26 cellular contexts compared by ENCODE assay signal in genomic region chr3:102904629-102905028, GRCh38.
DNase-seq lines count a peak whose midpoint lies in the region; ATAC-seq, FAIRE-seq and TF ChIP-seq lines count a peak whose summit lies in the region.
"Had no signal": no experiment of that assay in that cellular context is flagged by ENCODE, and none has a peak within 500 bp of the region (broad histone marks: within the 10 kb centered on the region; RNA-seq: fewer than 3 reads in every experiment).

No MANE protein-coding gene starts in this region.

- no peak overlapping the region for H3K9ac ChIP-seq in kidney (ENCODE audit: low read length in 2 of 2)
- H3K9ac ChIP-seq: BLaER1 treated with 17β-estradiol and CSF1 and Interleukin-3, amounts not matched to agents 10 nM and 100 nM had no signal

- H3K27ac ChIP-seq in kidney (ENCODE audit: low read depth in 2 of 2, low read length in 2 of 2) (no peak overlapping the region), spleen (no peak overlapping the region)
- H3K27ac ChIP-seq: A549; BLaER1 treated with 17β-estradiol and CSF1 and Interleukin-3, amounts not matched to agents 10 nM and 100 nM had no signal

- WGBS in spleen, 5 donors, result 76 to 89% (median 86%) methylated on average over 11 of the region's 11 CpGs

- H3K4me1 Mint-ChIP-seq in activated naive CD8-positive, alpha-beta T cell treated with anti-CD3 and anti-CD28 coated beads for 36 hours, result no peaks in the 10 kb centered on the region
- H3K4me1 Mint-ChIP-seq in activated naive CD8-positive, alpha-beta T cell treated with anti-CD3 and anti-CD28 coated beads, Interleukin-2, amount 50 U/mL, for 24 hours, result no peaks in the 10 kb centered on the region
- H3K4me1 Mint-ChIP-seq: CD4-positive, alpha-beta memory T cell had no signal

- no peak for FAIRE-seq in kidney (lab: Jason Lieb, UNC)
- FAIRE-seq: A549, GM12891, GM18507, H54 had no signal

- TF ChIP-seq CTCF in kidney (IDR thresholded peaks at IDR 0.05; ENCODE audit: borderline replicate concordance, extremely low read depth, insufficient read depth), result no peak
- TF ChIP-seq CTCF in spleen (IDR thresholded peaks at IDR 0.05 in 8 of 11, conservative IDR thresholded peaks at IDR 0.05 in 3 of 11), result no peak

- H3K27me3 Mint-ChIP-seq in activated naive CD8-positive, alpha-beta T cell treated with anti-CD3 and anti-CD28 coated beads for 36 hours, result no peaks in the 10 kb centered on the region
- H3K27me3 Mint-ChIP-seq in activated naive CD8-positive, alpha-beta T cell treated with anti-CD3 and anti-CD28 coated beads, Interleukin-2, amount 50 U/mL, for 24 hours, result no peaks in the 10 kb centered on the region
- H3K27me3 Mint-ChIP-seq: CD4-positive, alpha-beta memory T cell had no signal

- no peak for TF ChIP-seq POLR2A in spleen (IDR thresholded peaks at IDR 0.05)

- no peaks in the 10 kb centered on the region for H3K27me3 ChIP-seq in spleen (replicated peaks in 1 of 7)
- H3K27me3 ChIP-seq: BE2C; BLaER1 treated with 17β-estradiol and CSF1 and Interleukin-3, amounts not matched to agents 10 nM and 100 nM had no signal

- no peaks in the 10 kb centered on the region for H3K36me3 Mint-ChIP-seq in activated naive CD8-positive, alpha-beta T cell treated with anti-CD3 and anti-CD28 coated beads for 36 hours
- no peaks in the 10 kb centered on the region for H3K36me3 Mint-ChIP-seq in activated naive CD8-positive, alpha-beta T cell treated with anti-CD3 and anti-CD28 coated beads, Interleukin-2, amount 50 U/mL, for 24 hours (ENCODE audit: low read depth)
- H3K36me3 Mint-ChIP-seq: CD4-positive, alpha-beta memory T cell had no signal

- no peaks in the 10 kb centered on the region for H3K36me3 ChIP-seq in kidney (ENCODE audit: control insufficient read depth in 1 of 2, insufficient read depth in 2 of 2, low read length in 2 of 2)
- H3K36me3 ChIP-seq in spleen, result no peaks in the 10 kb centered on the region
- H3K36me3 ChIP-seq: BE2C; BLaER1 treated with 17β-estradiol and CSF1 and Interleukin-3, amounts not matched to agents 10 nM and 100 nM; HAP-1 had no signal

- H3K4me1 ChIP-seq in kidney (ENCODE audit: control insufficient read depth in 1 of 2, insufficient read depth in 1 of 2, low read depth in 1 of 2, low read length in 2 of 2) (no peaks in the 10 kb centered on the region), spleen (no peaks in the 10 kb centered on the region)
- H3K4me1 ChIP-seq: A549; BLaER1 treated with 17β-estradiol and CSF1 and Interleukin-3, amounts not matched to agents 10 nM and 100 nM; HAP-1 had no signal

- H3K4me3 Mint-ChIP-seq in activated naive CD8-positive, alpha-beta T cell treated with anti-CD3 and anti-CD28 coated beads for 36 hours, result no peak overlapping the region
- no peak overlapping the region for H3K4me3 Mint-ChIP-seq in activated naive CD8-positive, alpha-beta T cell treated with anti-CD3 and anti-CD28 coated beads, Interleukin-2, amount 50 U/mL, for 24 hours
- H3K4me3 Mint-ChIP-seq: CD4-positive, alpha-beta memory T cell; HFFc6 had no signal

- no peaks in the 10 kb centered on the region for H3K9me3 Mint-ChIP-seq in activated naive CD8-positive, alpha-beta T cell treated with anti-CD3 and anti-CD28 coated beads for 36 hours
- no peaks in the 10 kb centered on the region for H3K9me3 Mint-ChIP-seq in activated naive CD8-positive, alpha-beta T cell treated with anti-CD3 and anti-CD28 coated beads, Interleukin-2, amount 50 U/mL, for 24 hours

- peak; percentile 0 for DNase-seq in activated naive CD8-positive, alpha-beta T cell treated with anti-CD3 and anti-CD28 coated beads for 36 hours
- no peak for DNase-seq in activated naive CD8-positive, alpha-beta T cell treated with anti-CD3 and anti-CD28 coated beads, Interleukin-2, amount 50 U/mL, for 24 hours
- DNase-seq in kidney (peak; percentile 31), posterior vena cava (ENCODE audit: low spot score) (peak; percentile 74), spleen (peak; percentile 51), hepatic stellate cell (ENCODE audit: low spot score) (no peak), NOMO-1 (lab: John Stamatoyannopoulos, UW; ENCODE audit: unreplicated experiment in 2 of 2) (no peak), cortex of kidney (lab: John Stamatoyannopoulos, UW) (no peak)
- DNase-seq: 8988T; ACHN; AML-193; BE2C; Calu3; CD4-positive, alpha-beta memory T cell; COR-L47; DMS53; DMS79 treated with DMSO at 0.1 percent for 48 hours; GF-D8; GOT3; HFFc6 had no signal

- H3K27ac Mint-ChIP-seq in activated naive CD8-positive, alpha-beta T cell treated with anti-CD3 and anti-CD28 coated beads for 36 hours, result no peak overlapping the region
- no peak overlapping the region for H3K27ac Mint-ChIP-seq in activated naive CD8-positive, alpha-beta T cell treated with anti-CD3 and anti-CD28 coated beads, Interleukin-2, amount 50 U/mL, for 24 hours
- H3K27ac Mint-ChIP-seq: CD4-positive, alpha-beta memory T cell; HFFc6 had no signal

- H3K9me3 ChIP-seq in kidney (ENCODE audit: control insufficient read depth in 1 of 2, low read length in 2 of 2), result no peaks in the 10 kb centered on the region
- no peaks in the 10 kb centered on the region for H3K9me3 ChIP-seq in spleen
- H3K9me3 ChIP-seq: A549; BE2C; BLaER1 treated with 17β-estradiol and CSF1 and Interleukin-3, amounts not matched to agents 10 nM and 100 nM; HAP-1 had no signal

- H3K4me3 ChIP-seq in kidney (ENCODE audit: low read length in 2 of 2) (no peak overlapping the region), spleen (no peak overlapping the region)
- H3K4me3 ChIP-seq: A549; BLaER1 treated with 17β-estradiol and CSF1 and Interleukin-3, amounts not matched to agents 10 nM and 100 nM; HAP-1 had no signal

- intact Hi-C loops in kidney (cut with DNase I) (no loop called here), posterior vena cava (cut with DNase I) (no loop called here), spleen (cut with DNase I; ENCODE audit: low total_unique reads) (no loop called here)

- ATAC-seq in activated naive CD8-positive, alpha-beta T cell treated with anti-CD3 and anti-CD28 coated beads, Interleukin-2, amount 50 U/mL, for 24 hours, result no peak
- ATAC-seq: A549 had no signal

Comparison
In these comparisons a context has a peak if more than half of its experiments do, and no peak if none do; other contexts are left out.
1. DNase-seq: peak in activated naive CD8-positive, alpha-beta T cell treated with anti-CD3 and anti-CD28 coated beads for 36 hours (single experiment), kidney (single experiment), posterior vena cava (single experiment) and spleen (single experiment); none in activated naive CD8-positive, alpha-beta T cell treated with anti-CD3 and anti-CD28 coated beads, Interleukin-2, amount 50 U/mL, for 24 hours (single experiment), hepatic stellate cell (single experiment), NOMO-1 (0 of 2) and cortex of kidney (single experiment).